ENCODE assay signal across 11 cellular contexts in genomic region chr15:38068600-38068999, GRCh38.
DNase-seq lines count a peak whose midpoint lies in the region; ATAC-seq and TF ChIP-seq lines count a peak whose summit lies in the region.
"Had no signal": no experiment of that assay in that cellular context is flagged by ENCODE, and none has a peak within 500 bp of the region (broad histone marks: within the 10 kb centered on the region; RNA-seq: fewer than 3 reads in every experiment).

No MANE protein-coding gene starts in this region.

- H3K4me3 Mint-ChIP-seq in endodermal cell, result no peak overlapping the region
- H3K4me3 Mint-ChIP-seq in activated CD4-positive, alpha-beta memory T cell treated with anti-CD3 and anti-CD28 coated beads for 36 hours, result no peak overlapping the region

- H3K4me1 ChIP-seq in A673 (ENCODE audit: insufficient read depth, low read length, poor library complexity, severe bottlenecking), result peaks cover 24% of the 10 kb centered on the region
- H3K4me1 ChIP-seq in PC-3 (ENCODE audit: insufficient read depth, low read length), result peaks cover 58% of the 10 kb centered on the region
- peaks cover 15% of the 10 kb centered on the region for H3K4me1 ChIP-seq in endodermal cell (ENCODE audit: control insufficient read depth, insufficient read depth, low read length)
- peaks cover 49% of the 10 kb centered on the region for H3K4me1 ChIP-seq in neuron (ENCODE audit: insufficient read depth, low read length)

- no peaks in the 10 kb centered on the region for H4K20me1 ChIP-seq in PC-3 (ENCODE audit: low read length)

- H2AFZ ChIP-seq in PC-3 (ENCODE audit: low read length), result no peak overlapping the region
- H2AFZ ChIP-seq in neuron (ENCODE audit: low read depth, low read length), result no peak overlapping the region

- H3K27me3 Mint-ChIP-seq in endodermal cell (ENCODE audit: insufficient read depth), result peaks cover 26% of the 10 kb centered on the region
- peaks cover 47% of the 10 kb centered on the region for H3K27me3 Mint-ChIP-seq in activated CD4-positive, alpha-beta memory T cell treated with anti-CD3 and anti-CD28 coated beads for 36 hours

- H3K9me3 ChIP-seq in A673 (ENCODE audit: low read depth, low read length, poor library complexity, severe bottlenecking) (no peaks in the 10 kb centered on the region), PC-3 (ENCODE audit: low read length) (no peaks in the 10 kb centered on the region), endodermal cell (ENCODE audit: control insufficient read depth, low read length) (no peaks in the 10 kb centered on the region), neuron (ENCODE audit: low read length) (no peaks in the 10 kb centered on the region)

- H3K9ac ChIP-seq in PC-3 (ENCODE audit: low read length), result peak overlapping the region; percentile 66; the same call in 1 of the 2 replicates
- no peak overlapping the region for H3K9ac ChIP-seq in endodermal cell (ENCODE audit: extremely low read depth, low read length, poor library complexity, severe bottlenecking)

- intact Hi-C loops in A673 (cut with micrococcal nuclease; ENCODE audit: unreplicated experiment) (loop anchor here (5.0 kb wide), 1 partner anchor 284 kb away; no protein-coding TSS in a partner anchor), PC-3 (cut with micrococcal nuclease) (loop anchor here (2.0 kb wide), 1 partner anchor 62 kb away; no protein-coding TSS in a partner anchor)
- intact Hi-C loops in activated CD4-positive, alpha-beta memory T cell treated with anti-CD3 and anti-CD28 coated beads for 36 hours (cut with micrococcal nuclease), result loop anchor here (5.0 kb wide), 1 partner anchor 239 kb away; no protein-coding TSS in a partner anchor

- H3K9me3 Mint-ChIP-seq in endodermal cell, result no peaks in the 10 kb centered on the region
- H3K9me3 Mint-ChIP-seq in activated CD4-positive, alpha-beta memory T cell treated with anti-CD3 and anti-CD28 coated beads for 36 hours, result no peaks in the 10 kb centered on the region

- H3K79me2 ChIP-seq in PC-3 (ENCODE audit: low read length), result no peaks in the 10 kb centered on the region

- peak overlapping the region; percentile 91 for H3K4me2 ChIP-seq in PC-3 (ENCODE audit: low read length)

- H3K9me2 ChIP-seq in PC-3 (replicated peaks; ENCODE audit: low read length), result no peaks in the 10 kb centered on the region

- H3K27ac ChIP-seq in A673 (ENCODE audit: low read depth, low read length, poor library complexity, severe bottlenecking) (peak overlapping the region; percentile 57), PC-3 (ENCODE audit: low read length) (peak overlapping the region; percentile 91), endodermal cell (ENCODE audit: low read depth, low read length) (peak overlapping the region; percentile 92)

- H3K4me1 Mint-ChIP-seq in endodermal cell, result peaks cover 51% of the 10 kb centered on the region
- peaks cover 27% of the 10 kb centered on the region for H3K4me1 Mint-ChIP-seq in activated CD4-positive, alpha-beta memory T cell treated with anti-CD3 and anti-CD28 coated beads for 36 hours (ENCODE audit: low read depth)

- DNase-seq in A673 (ENCODE audit: low spot score) (no peak), PC-3 (no peak), endodermal cell (no peak), SKM-1 (lab: John Stamatoyannopoulos, UW; ENCODE audit: unreplicated experiment) (no peak), COLO829 (ENCODE audit: low spot score) (no peak)
- DNase-seq in stimulated activated CD4-positive, alpha-beta T cell treated with anti-CD3 and anti-CD28 coated beads, Interleukin-1b, Interleukin-23, amount 100 ng/mL, for 48 hours, result no peak
- DNase-seq in activated CD4-positive, alpha-beta memory T cell treated with anti-CD3 and anti-CD28 coated beads for 36 hours, result no peak
- DNase-seq: activated CD4-positive, alpha-beta T cell treated with anti-CD3 and anti-CD28 coated beads, Interleukin-2, amount 50 U/mL, for 1 hour; NCI-H1105 had no signal

- ATAC-seq in PC-3, result no peak

- POLR2A ChIA-PET in A673 (lab: Charles Lee; ENCODE audit: low non-redundant PET) (no interaction called here), PC-3 (lab: Charles Lee; ENCODE audit: unreplicated experiment) (interaction anchor here (0.6 to 1.0 kb wide), 2 partner anchors 184 to 908 kb away, joined by 4 to 6 read pairs; partner anchors contain the start of gene SPRED1)
- POLR2A ChIA-PET in activated CD4-positive, alpha-beta memory T cell treated with anti-CD3 and anti-CD28 coated beads for 36 hours (lab: Charles Lee), result no interaction called here

- TF ChIP-seq CTCF in A673 (conservative IDR thresholded peaks at IDR 0.05; ENCODE audit: low read depth, low read length) (no peak), PC-3 (conservative IDR thresholded peaks at IDR 0.05; ENCODE audit: low read depth, low read length) (no peak), endodermal cell (conservative IDR thresholded peaks at IDR 0.05) (no peak)

- BruUV-seq in A673 (replicated peaks; lab: Mats Ljungman, UMichigan) (no TSS peak), PC-3 (replicated peaks; lab: Mats Ljungman, UMichigan) (no TSS peak)

- no peaks in the 10 kb centered on the region for H3K36me3 Mint-ChIP-seq in endodermal cell (ENCODE audit: low read depth)
- no peaks in the 10 kb centered on the region for H3K36me3 Mint-ChIP-seq in activated CD4-positive, alpha-beta memory T cell treated with anti-CD3 and anti-CD28 coated beads for 36 hours

- no peaks in the 10 kb centered on the region for H3K27me3 ChIP-seq in A673 (replicated peaks; ENCODE audit: insufficient read depth, low read depth, low read length, poor library complexity)
- no peaks in the 10 kb centered on the region for H3K27me3 ChIP-seq in PC-3 (ENCODE audit: low read length)
- H3K27me3 ChIP-seq in endodermal cell (ENCODE audit: control insufficient read depth, insufficient read depth, low read length, poor library complexity, severe bottlenecking), result no peaks in the 10 kb centered on the region
- no peaks in the 10 kb centered on the region for H3K27me3 ChIP-seq in neuron (ENCODE audit: insufficient read depth, low read length)

- no peak overlapping the region for H3K27ac Mint-ChIP-seq in endodermal cell
- no peak overlapping the region for H3K27ac Mint-ChIP-seq in activated CD4-positive, alpha-beta memory T cell treated with anti-CD3 and anti-CD28 coated beads for 36 hours
- H3K27ac Mint-ChIP-seq: B cell had no signal

- no peaks in the 10 kb centered on the region for H3F3A ChIP-seq in PC-3 (ENCODE audit: low read length, unreplicated experiment)

- no peak overlapping the region for H3K4me3 ChIP-seq in A673 (ENCODE audit: low read depth, low read length, poor library complexity, severe bottlenecking)
- H3K4me3 ChIP-seq in PC-3 (ENCODE audit: low read length), result peak overlapping the region; percentile 60; the same call in 1 of the 2 replicates
- H3K4me3 ChIP-seq in endodermal cell (ENCODE audit: low read length), result no peak overlapping the region
- peak overlapping the region; percentile 44 for H3K4me3 ChIP-seq in neuron (ENCODE audit: low read length)

- WGBS in endodermal cell (ENCODE audit: insufficient coverage in 1 of 2, insufficient read length in 1 of 2), 2 experiments, result 70% methylated on average over 2 of the region's 2 CpGs; no CpG with 5 or more reads in 1 of the 2 experiments

- CTCF ChIA-PET in A673 (lab: Charles Lee), result interaction anchor here (0.5 kb wide), 1 partner anchor 11 kb away, joined by 3 read pairs; no protein-coding TSS in a partner anchor
- CTCF ChIA-PET in PC-3 (lab: Charles Lee), result interaction anchor here (0.6 kb wide), 1 partner anchor 210 kb away, joined by 6 read pairs; no protein-coding TSS in a partner anchor
- CTCF ChIA-PET in activated CD4-positive, alpha-beta memory T cell treated with anti-CD3 and anti-CD28 coated beads for 36 hours (lab: Charles Lee), result interaction anchor here (0.7 to 1.7 kb wide), 2 partner anchors 8 to 16 kb away, joined by 3 to 5 read pairs; no protein-coding TSS in a partner anchor

- H3K36me3 ChIP-seq in A673 (ENCODE audit: insufficient read depth, low read length, poor library complexity, severe bottlenecking), result no peaks in the 10 kb centered on the region
- H3K36me3 ChIP-seq in PC-3 (ENCODE audit: low read depth, low read length), result no peaks in the 10 kb centered on the region
- H3K36me3 ChIP-seq in endodermal cell (ENCODE audit: control insufficient read depth, insufficient read depth, low read length), result no peaks in the 10 kb centered on the region
- no peaks in the 10 kb centered on the region for H3K36me3 ChIP-seq in neuron (ENCODE audit: insufficient read depth, low read length)

Comparison
In these comparisons a context has a peak if more than half of its experiments do, and no peak if none do; other contexts are left out.
1. H3K4me3 ChIP-seq: peak in PC-3 (single experiment) and neuron (single experiment); none in A673 (single experiment) and endodermal cell (single experiment).
2. Peak in every context shown above with its lines, with median percentiles within 50 percentile points of each other: H3K27ac ChIP-seq.